Comparison of ENCODE assay signal across 1 cellular context in the genomic region with DNA sequence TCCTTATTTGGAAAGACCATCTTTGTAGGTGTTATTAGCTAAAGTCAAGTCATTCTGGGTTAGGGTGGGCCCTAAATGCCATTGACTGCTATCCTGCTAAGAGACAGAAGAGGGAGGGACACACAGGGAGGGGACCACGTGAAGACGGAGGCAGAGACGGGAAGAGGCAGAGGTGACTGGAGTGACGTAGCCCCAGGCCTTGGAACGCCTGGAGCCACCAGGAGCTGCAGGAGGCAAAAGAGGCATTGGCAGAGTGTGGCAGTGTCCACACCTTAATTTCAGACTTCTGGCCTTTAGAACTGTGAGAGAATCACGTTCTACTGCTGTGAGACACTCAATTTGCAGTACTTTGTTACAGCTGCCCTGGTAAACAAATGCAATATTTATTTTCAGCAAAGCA.
TF ChIP-seq lines count a peak whose summit lies in the region.

No MANE protein-coding gene starts in this region.

TF ChIP-seq in H1, 55 proteins besides CTCF, POLR2A, EP300 and RAD21:
- no peak for TF ChIP-seq CBX8 (IDR thresholded peaks at IDR 0.05; ENCODE audit: borderline replicate concordance, low read depth, low read length)
- TF ChIP-seq CHD2 (IDR thresholded peaks at IDR 0.05; ENCODE audit: low read length), result no peak
- no peak for TF ChIP-seq CTBP2 (IDR thresholded peaks at IDR 0.05; ENCODE audit: borderline replicate concordance, insufficient read depth, insufficient read length, low read length)
- TF ChIP-seq ZNF274 (IDR thresholded peaks at IDR 0.05; ENCODE audit: borderline replicate concordance, extremely low read depth, low read length), result no peak
- no peak for TF ChIP-seq KDM5A (IDR thresholded peaks at IDR 0.05; ENCODE audit: low read length)
- TF ChIP-seq SP1 (IDR thresholded peaks at IDR 0.05; ENCODE audit: low read depth, low read length), result no peak
- TF ChIP-seq SAP30 (IDR thresholded peaks at IDR 0.05; ENCODE audit: insufficient read depth, insufficient replicate concordance, low read length), result no peak
- TF ChIP-seq, protein P1, sequence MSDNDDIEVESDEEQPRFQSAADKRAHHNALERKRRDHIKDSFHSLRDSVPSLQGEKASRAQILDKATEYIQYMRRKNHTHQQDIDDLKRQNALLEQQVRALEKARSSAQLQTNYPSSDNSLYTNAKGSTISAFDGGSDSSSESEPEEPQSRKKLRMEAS (IDR thresholded peaks at IDR 0.05), result no peak
- no peak for TF ChIP-seq CHD1 (IDR thresholded peaks at IDR 0.05; ENCODE audit: low read depth, low read length)
- TF ChIP-seq ATF2 (IDR thresholded peaks at IDR 0.05; ENCODE audit: low read length), result no peak
- no peak for TF ChIP-seq YY1 (IDR thresholded peaks at IDR 0.05; ENCODE audit: low read depth, low read length)
- TF ChIP-seq CREB1 (IDR thresholded peaks at IDR 0.05), result no peak
